Comparison of ENCODE assay signal across 1 cellular context in genomic region chr3:113745273-113746068, GRCh38.
A peak's percentile ranks its signal among the peaks of the same experiment; 100 is the strongest.
TF ChIP-seq lines count a peak whose summit lies in the region.

No MANE protein-coding gene starts in this region.

TF ChIP-seq in HepG2, 621 proteins besides CTCF, POLR2A, EP300 and RAD21 (continued from another document and continues in another):
- TF ChIP-seq, protein P1, sequence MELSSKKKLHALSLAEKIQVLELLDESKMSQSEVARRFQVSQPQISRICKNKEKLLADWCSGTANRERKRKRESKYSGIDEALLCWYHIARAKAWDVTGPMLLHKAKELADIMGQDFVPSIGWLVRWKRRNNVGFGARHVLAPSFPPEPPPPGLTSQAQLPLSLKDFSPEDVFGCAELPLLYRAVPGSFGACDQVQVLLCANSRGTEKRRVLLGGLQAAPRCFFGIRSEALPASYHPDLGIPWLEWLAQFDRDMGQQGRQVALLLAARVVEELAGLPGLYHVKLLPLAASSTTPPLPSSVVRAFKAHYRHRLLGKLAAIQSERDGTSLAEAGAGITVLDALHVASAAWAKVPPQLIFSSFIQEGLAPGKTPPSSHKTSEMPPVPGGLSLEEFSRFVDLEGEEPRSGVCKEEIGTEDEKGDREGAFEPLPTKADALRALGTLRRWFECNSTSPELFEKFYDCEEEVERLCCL (CRISPR knock-in tag; IDR thresholded peaks at IDR 0.05; ENCODE audit: borderline replicate concordance) = no peak
- TF ChIP-seq, protein P2, sequence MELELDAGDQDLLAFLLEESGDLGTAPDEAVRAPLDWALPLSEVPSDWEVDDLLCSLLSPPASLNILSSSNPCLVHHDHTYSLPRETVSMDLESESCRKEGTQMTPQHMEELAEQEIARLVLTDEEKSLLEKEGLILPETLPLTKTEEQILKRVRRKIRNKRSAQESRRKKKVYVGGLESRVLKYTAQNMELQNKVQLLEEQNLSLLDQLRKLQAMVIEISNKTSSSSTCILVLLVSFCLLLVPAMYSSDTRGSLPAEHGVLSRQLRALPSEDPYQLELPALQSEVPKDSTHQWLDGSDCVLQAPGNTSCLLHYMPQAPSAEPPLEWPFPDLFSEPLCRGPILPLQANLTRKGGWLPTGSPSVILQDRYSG (CRISPR knock-in tag; IDR thresholded peaks at IDR 0.05) = no peak
- TF ChIP-seq PCBP1 (IDR thresholded peaks at IDR 0.05; ENCODE audit: borderline replicate concordance, low read depth, low read length) = peak; percentile 33; the same call in 1 of the 2 replicates
- TF ChIP-seq PHF5A (CRISPR knock-in tag; IDR thresholded peaks at IDR 0.05; ENCODE audit: low read depth, unreplicated experiment) = no peak
- peak; percentile 41; the same call in 1 of the 2 replicates for TF ChIP-seq EED (CRISPR knock-in tag; IDR thresholded peaks at IDR 0.05)
- 0 out of 2 replicates have a peak, but pooled peaks have one; percentile 48 for TF ChIP-seq ZKSCAN5 (CRISPR knock-in tag; IDR thresholded peaks at IDR 0.05)
- 0 out of 2 replicates have a peak, but pooled peaks have one; percentile 13 for TF ChIP-seq ZSCAN29 (CRISPR knock-in tag; conservative IDR thresholded peaks at IDR 0.05)
- no peak for TF ChIP-seq RXRB (CRISPR knock-in tag; IDR thresholded peaks at IDR 0.05; ENCODE audit: borderline replicate concordance)
- TF ChIP-seq, protein P3, sequence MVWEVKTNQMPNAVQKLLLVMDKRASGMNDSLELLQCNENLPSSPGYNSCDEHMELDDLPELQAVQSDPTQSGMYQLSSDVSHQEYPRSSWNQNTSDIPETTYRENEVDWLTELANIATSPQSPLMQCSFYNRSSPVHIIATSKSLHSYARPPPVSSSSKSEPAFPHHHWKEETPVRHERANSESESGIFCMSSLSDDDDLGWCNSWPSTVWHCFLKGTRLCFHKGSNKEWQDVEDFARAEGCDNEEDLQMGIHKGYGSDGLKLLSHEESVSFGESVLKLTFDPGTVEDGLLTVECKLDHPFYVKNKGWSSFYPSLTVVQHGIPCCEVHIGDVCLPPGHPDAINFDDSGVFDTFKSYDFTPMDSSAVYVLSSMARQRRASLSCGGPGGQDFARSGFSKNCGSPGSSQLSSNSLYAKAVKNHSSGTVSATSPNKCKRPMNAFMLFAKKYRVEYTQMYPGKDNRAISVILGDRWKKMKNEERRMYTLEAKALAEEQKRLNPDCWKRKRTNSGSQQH (CRISPR knock-in tag; IDR thresholded peaks at IDR 0.05; ENCODE audit: low read depth) = 0 out of 2 replicates have a peak, but pooled peaks have one; percentile 21
- TF ChIP-seq MEF2D (CRISPR knock-in tag; IDR thresholded peaks at IDR 0.05) = peak; percentile 16; the same call in 1 of the 2 replicates
- no peak for TF ChIP-seq FUBP1 (CRISPR knock-in tag; IDR thresholded peaks at IDR 0.05; ENCODE audit: borderline replicate concordance)
- no peak for TF ChIP-seq NCOA2 (CRISPR knock-in tag; IDR thresholded peaks at IDR 0.05)
- TF ChIP-seq CENPX (CRISPR knock-in tag; IDR thresholded peaks at IDR 0.05) = no peak
- TF ChIP-seq SMC3 (IDR thresholded peaks at IDR 0.05; ENCODE audit: low read length) = peak; percentile 30
- no peak for TF ChIP-seq ISX (CRISPR knock-in tag; conservative IDR thresholded peaks at IDR 0.05)
- TF ChIP-seq ZNF121 (CRISPR knock-in tag; IDR thresholded peaks at IDR 0.05) = peak; percentile 58
- TF ChIP-seq FOXK2 (IDR thresholded peaks at IDR 0.05) = no peak
- 0 out of 2 replicates have a peak, but pooled peaks have one; percentile 12 for TF ChIP-seq ZNF510 (CRISPR knock-in tag; IDR thresholded peaks at IDR 0.05; ENCODE audit: low read depth)
- TF ChIP-seq, protein P4, sequence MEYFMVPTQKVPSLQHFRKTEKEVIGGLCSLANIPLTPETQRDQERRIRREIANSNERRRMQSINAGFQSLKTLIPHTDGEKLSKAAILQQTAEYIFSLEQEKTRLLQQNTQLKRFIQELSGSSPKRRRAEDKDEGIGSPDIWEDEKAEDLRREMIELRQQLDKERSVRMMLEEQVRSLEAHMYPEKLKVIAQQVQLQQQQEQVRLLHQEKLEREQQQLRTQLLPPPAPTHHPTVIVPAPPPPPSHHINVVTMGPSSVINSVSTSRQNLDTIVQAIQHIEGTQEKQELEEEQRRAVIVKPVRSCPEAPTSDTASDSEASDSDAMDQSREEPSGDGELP (IDR thresholded peaks at IDR 0.05; ENCODE audit: borderline replicate concordance, low read depth) = no peak
- peak; percentile 70 for TF ChIP-seq SAP130 (CRISPR knock-in tag; IDR thresholded peaks at IDR 0.05; ENCODE audit: low read depth)
- no peak for TF ChIP-seq CCAR2 (optimal IDR thresholded peaks at IDR 0.05; ENCODE audit: low read depth, low read length)
- no peak for TF ChIP-seq ZNF550 (CRISPR knock-in tag; IDR thresholded peaks at IDR 0.05; ENCODE audit: borderline replicate concordance)
- TF ChIP-seq ZNF674 (CRISPR knock-in tag; IDR thresholded peaks at IDR 0.05; ENCODE audit: low read depth) = no peak
- no peak for TF ChIP-seq NFRKB (IDR thresholded peaks at IDR 0.05)
- TF ChIP-seq TOE1 (CRISPR knock-in tag; IDR thresholded peaks at IDR 0.05) = no peak
- TF ChIP-seq TEAD2 (CRISPR knock-in tag; IDR thresholded peaks at IDR 0.05) = no peak
- no peak for TF ChIP-seq ZNF296 (CRISPR knock-in tag; conservative IDR thresholded peaks at IDR 0.05)
- no peak for TF ChIP-seq ETV5 (CRISPR knock-in tag; IDR thresholded peaks at IDR 0.05; ENCODE audit: borderline replicate concordance)
- TF ChIP-seq ZNF839 (CRISPR knock-in tag; IDR thresholded peaks at IDR 0.05; ENCODE audit: borderline replicate concordance) = no peak
- TF ChIP-seq ZBTB42 (CRISPR knock-in tag; IDR thresholded peaks at IDR 0.05) = no peak
- TF ChIP-seq ZNF263 (CRISPR knock-in tag; IDR thresholded peaks at IDR 0.05) = no peak; the same call in 1 of the 2 replicates
- no peak for TF ChIP-seq SOX6 (IDR thresholded peaks at IDR 0.05)
- peak; percentile 36; the same call in 1 of the 2 replicates for TF ChIP-seq SOX6 (CRISPR knock-in tag; IDR thresholded peaks at IDR 0.05)
- TF ChIP-seq, protein P5, sequence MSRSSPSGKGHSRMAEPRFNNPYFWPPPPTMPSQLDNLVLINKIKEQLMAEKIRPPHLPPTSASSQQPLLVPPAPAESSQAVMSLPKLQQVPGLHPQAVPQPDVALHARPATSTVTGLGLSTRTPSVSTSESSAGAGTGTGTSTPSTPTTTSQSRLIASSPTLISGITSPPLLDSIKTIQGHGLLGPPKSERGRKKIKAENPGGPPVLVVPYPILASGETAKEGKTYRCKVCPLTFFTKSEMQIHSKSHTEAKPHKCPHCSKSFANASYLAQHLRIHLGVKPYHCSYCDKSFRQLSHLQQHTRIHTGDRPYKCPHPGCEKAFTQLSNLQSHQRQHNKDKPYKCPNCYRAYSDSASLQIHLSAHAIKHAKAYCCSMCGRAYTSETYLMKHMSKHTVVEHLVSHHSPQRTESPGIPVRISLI (CRISPR knock-in tag; IDR thresholded peaks at IDR 0.05; ENCODE audit: borderline replicate concordance) = no peak
- no peak for TF ChIP-seq EHMT2 (IDR thresholded peaks at IDR 0.05; ENCODE audit: borderline replicate concordance, low read depth, low read length)
- no peak for TF ChIP-seq ATM (IDR thresholded peaks at IDR 0.05; ENCODE audit: borderline replicate concordance)
- TF ChIP-seq, protein P6, sequence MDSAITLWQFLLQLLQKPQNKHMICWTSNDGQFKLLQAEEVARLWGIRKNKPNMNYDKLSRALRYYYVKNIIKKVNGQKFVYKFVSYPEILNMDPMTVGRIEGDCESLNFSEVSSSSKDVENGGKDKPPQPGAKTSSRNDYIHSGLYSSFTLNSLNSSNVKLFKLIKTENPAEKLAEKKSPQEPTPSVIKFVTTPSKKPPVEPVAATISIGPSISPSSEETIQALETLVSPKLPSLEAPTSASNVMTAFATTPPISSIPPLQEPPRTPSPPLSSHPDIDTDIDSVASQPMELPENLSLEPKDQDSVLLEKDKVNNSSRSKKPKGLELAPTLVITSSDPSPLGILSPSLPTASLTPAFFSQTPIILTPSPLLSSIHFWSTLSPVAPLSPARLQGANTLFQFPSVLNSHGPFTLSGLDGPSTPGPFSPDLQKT (CRISPR knock-in tag; IDR thresholded peaks at IDR 0.05; ENCODE audit: borderline replicate concordance) = no peak
- TF ChIP-seq GFI1 (CRISPR knock-in tag; IDR thresholded peaks at IDR 0.05; ENCODE audit: borderline replicate concordance) = no peak
- no peak for TF ChIP-seq GLMP (CRISPR knock-in tag; IDR thresholded peaks at IDR 0.05; ENCODE audit: borderline replicate concordance)
- 0 out of 2 replicates have a peak, but pooled peaks have one; percentile 4 for TF ChIP-seq ZNF142 (CRISPR knock-in tag; IDR thresholded peaks at IDR 0.05)
- TF ChIP-seq FOSL2 (CRISPR knock-in tag; IDR thresholded peaks at IDR 0.05) = peak; percentile 46; the same call in 1 of the 2 replicates
- TF ChIP-seq ZNF501 (CRISPR knock-in tag; IDR thresholded peaks at IDR 0.05) = peak; percentile 53; the same call in 1 of the 2 replicates
- TF ChIP-seq SMYD3 (CRISPR knock-in tag; IDR thresholded peaks at IDR 0.05) = 0 out of 2 replicates have a peak, but pooled peaks have one; percentile 54
- TF ChIP-seq, protein P7, sequence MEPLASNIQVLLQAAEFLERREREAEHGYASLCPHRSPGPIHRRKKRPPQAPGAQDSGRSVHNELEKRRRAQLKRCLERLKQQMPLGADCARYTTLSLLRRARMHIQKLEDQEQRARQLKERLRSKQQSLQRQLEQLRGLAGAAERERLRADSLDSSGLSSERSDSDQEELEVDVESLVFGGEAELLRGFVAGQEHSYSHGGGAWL (CRISPR knock-in tag; IDR thresholded peaks at IDR 0.05) = no peak
- TF ChIP-seq, protein P8, sequence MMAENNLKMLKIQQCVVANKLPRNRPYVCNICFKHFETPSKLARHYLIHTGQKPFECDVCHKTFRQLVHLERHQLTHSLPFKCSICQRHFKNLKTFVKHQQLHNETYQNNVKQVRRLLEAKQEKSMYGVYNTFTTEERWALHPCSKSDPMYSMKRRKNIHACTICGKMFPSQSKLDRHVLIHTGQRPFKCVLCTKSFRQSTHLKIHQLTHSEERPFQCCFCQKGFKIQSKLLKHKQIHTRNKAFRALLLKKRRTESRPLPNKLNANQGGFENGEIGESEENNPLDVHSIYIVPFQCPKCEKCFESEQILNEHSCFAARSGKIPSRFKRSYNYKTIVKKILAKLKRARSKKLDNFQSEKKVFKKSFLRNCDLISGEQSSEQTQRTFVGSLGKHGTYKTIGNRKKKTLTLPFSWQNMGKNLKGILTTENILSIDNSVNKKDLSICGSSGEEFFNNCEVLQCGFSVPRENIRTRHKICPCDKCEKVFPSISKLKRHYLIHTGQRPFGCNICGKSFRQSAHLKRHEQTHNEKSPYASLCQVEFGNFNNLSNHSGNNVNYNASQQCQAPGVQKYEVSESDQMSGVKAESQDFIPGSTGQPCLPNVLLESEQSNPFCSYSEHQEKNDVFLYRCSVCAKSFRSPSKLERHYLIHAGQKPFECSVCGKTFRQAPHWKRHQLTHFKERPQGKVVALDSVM (CRISPR knock-in tag; IDR thresholded peaks at IDR 0.05) = no peak
- no peak for TF ChIP-seq ZNF20 (CRISPR knock-in tag; IDR thresholded peaks at IDR 0.05)
- no peak for TF ChIP-seq PHF8 (CRISPR knock-in tag; IDR thresholded peaks at IDR 0.05)
- TF ChIP-seq RFXAP (CRISPR knock-in tag; IDR thresholded peaks at IDR 0.05; ENCODE audit: borderline replicate concordance) = no peak
